ENCODE assay signal across 8 cellular contexts in genomic region chr3:50503504-50503903, GRCh38. TPM values are rescaled to one million over a fixed set of nuclear protein-coding genes. Genes with fewer than 3 reads are reported as not detected.
DNase-seq lines count a peak whose midpoint lies in the region; ATAC-seq lines count a peak whose summit lies in the region.

Gene CACNA2D2 (minus strand): TSS chr3:50503634. CDS start chr3:50503423, 211 bp downstream.

- peak within 1 kb of the TSS; percentile 73 for H3K4me3 Mint-ChIP-seq in activated T-cell treated with anti-CD3 and anti-CD28 coated beads, Interleukin-2, amount 50 U/mL, for 4 hours

- DNase-seq in ELR (ENCODE audit: low read depth) (peak; percentile 15), NCI-H2196 treated with DMSO at 0.1 percent for 48 hours (lab: John Stamatoyannopoulos, UW; ENCODE audit: unreplicated experiment) (peak; percentile 23), globus pallidus (ENCODE audit: low spot score) (peak; percentile 22), occipital lobe (lab: John Stamatoyannopoulos, UW) (peak; percentile 50), substantia nigra (lab: John Stamatoyannopoulos, UW) (peak in 32 of 49 donors; percentile 1 to 90 (median 24)), SHP77 (lab: John Stamatoyannopoulos, UW) (no peak)
- DNase-seq in activated T-cell treated with anti-CD3 and anti-CD28 coated beads, Interleukin-2, amount 50 U/mL, for 4 hours, result peak; percentile 54

- peaks cover 8% of the 10 kb centered on the region for H3K4me1 Mint-ChIP-seq in activated T-cell treated with anti-CD3 and anti-CD28 coated beads, Interleukin-2, amount 50 U/mL, for 4 hours (ENCODE audit: low read depth)

- no peaks in the 10 kb centered on the region for H3K9me3 Mint-ChIP-seq in activated T-cell treated with anti-CD3 and anti-CD28 coated beads, Interleukin-2, amount 50 U/mL, for 4 hours

- H3K36me3 Mint-ChIP-seq in activated T-cell treated with anti-CD3 and anti-CD28 coated beads, Interleukin-2, amount 50 U/mL, for 4 hours (ENCODE audit: insufficient read depth), result no peaks in the 10 kb centered on the region

- H3K27ac ChIP-seq in substantia nigra (ENCODE audit: low read depth, low read length, poor library complexity, severe bottlenecking), result no peak within 1 kb of the TSS

- H3K27me3 Mint-ChIP-seq in activated T-cell treated with anti-CD3 and anti-CD28 coated beads, Interleukin-2, amount 50 U/mL, for 4 hours (ENCODE audit: low read depth), result peaks cover 19% of the 10 kb centered on the region

- peak; percentile 82 to 84 for ATAC-seq in activated T-cell treated with anti-CD3 and anti-CD28 coated beads, Interleukin-2, amount 50 U/mL, for 4 hours
- ATAC-seq in GM21723 (IDR thresholded peaks at IDR 0.05; ENCODE audit: unreplicated experiment), result no peak

RNA-seq across cellular contexts. Expression of gene CACNA2D2, which starts in this region (rescaled TPM):
- under 1 TPM; 0.35 to 0.90 (median 0.58) TPM for total RNA-seq in activated T-cell treated with anti-CD3 and anti-CD28 coated beads, Interleukin-2, amount 50 U/mL, for 4 hours
- total RNA-seq in occipital lobe, result 2.2 TPM

Comparison
In these comparisons a context has a peak if more than half of its experiments do, and no peak if none do; other contexts are left out.
1. Peak in DNase-seq and ATAC-seq in activated T-cell treated with anti-CD3 and anti-CD28 coated beads, Interleukin-2, amount 50 U/mL, for 4 hours; RNA of the gene not detected or under 1 TPM.
2. DNase-seq: peak in ELR (single experiment), NCI-H2196 treated with DMSO at 0.1 percent for 48 hours (single experiment), globus pallidus (single experiment), occipital lobe (single experiment) and substantia nigra (32 of 49); none in SHP77 (0 of 2).